ENCODE assay signal across 8 cellular contexts in genomic region chrX:118346258-118347094, GRCh38.
DNase-seq lines count a peak whose midpoint lies in the region; ATAC-seq and FAIRE-seq lines count a peak whose summit lies in the region.

No MANE protein-coding gene starts in this region.

- no peaks in the 10 kb centered on the region for H3K9me3 Mint-ChIP-seq in effector memory CD8-positive, alpha-beta T cell
- no peaks in the 10 kb centered on the region for H3K9me3 Mint-ChIP-seq in stimulated activated effector memory CD8-positive, alpha-beta T cell treated with anti-CD3 and anti-CD28 coated beads, Interleukin-12 subunit alpha, Interleukin-12 subunit beta, amount 100 ng/mL, for 72 hours

- H3K4me1 Mint-ChIP-seq in effector memory CD8-positive, alpha-beta T cell (ENCODE audit: low read depth in 2 of 2) = peaks cover 7 to 36% of the 10 kb centered on the region in 2 donors
- peaks cover 17% of the 10 kb centered on the region for H3K4me1 Mint-ChIP-seq in stimulated activated effector memory CD8-positive, alpha-beta T cell treated with anti-CD3 and anti-CD28 coated beads, Interleukin-12 subunit alpha, Interleukin-12 subunit beta, amount 100 ng/mL, for 72 hours

- H3K36me3 Mint-ChIP-seq in effector memory CD8-positive, alpha-beta T cell (ENCODE audit: insufficient read depth) = peaks cover 15% of the 10 kb centered on the region
- H3K36me3 Mint-ChIP-seq in stimulated activated effector memory CD8-positive, alpha-beta T cell treated with anti-CD3 and anti-CD28 coated beads, Interleukin-12 subunit alpha, Interleukin-12 subunit beta, amount 100 ng/mL, for 72 hours = peaks cover 11% of the 10 kb centered on the region

- no peaks in the 10 kb centered on the region for H3K36me3 ChIP-seq in mucosa of stomach (ENCODE audit: control insufficient read depth, insufficient read depth, low read length)

- H3K4me3 ChIP-seq in mucosa of stomach (ENCODE audit: low read length) = peak overlapping the region; percentile 56

- peak; percentile 38 for DNase-seq in NCI-H2107 (lab: John Stamatoyannopoulos, UW)
- peak; percentile 77 for DNase-seq in activated CD8-positive, alpha-beta memory T cell treated with anti-CD3 and anti-CD28 coated beads for 24 hours
- DNase-seq in effector memory CD8-positive, alpha-beta T cell = peak; percentile 22 to 29 (median 27)
- DNase-seq in stimulated activated effector memory CD8-positive, alpha-beta T cell treated with anti-CD3 and anti-CD28 coated beads, Interleukin-12 subunit alpha, Interleukin-12 subunit beta, amount 100 ng/mL, for 72 hours (ENCODE audit: low spot score in 2 of 2) = peak; percentile 17 to 75
- no peak for DNase-seq in RCC 7860 (ENCODE audit: low spot score)

- H3K27ac Mint-ChIP-seq in effector memory CD8-positive, alpha-beta T cell = peak overlapping the region; percentile 95 to 98
- H3K27ac Mint-ChIP-seq in stimulated activated effector memory CD8-positive, alpha-beta T cell treated with anti-CD3 and anti-CD28 coated beads, Interleukin-12 subunit alpha, Interleukin-12 subunit beta, amount 100 ng/mL, for 72 hours = peak overlapping the region; percentile 99

- H3K27me3 Mint-ChIP-seq in effector memory CD8-positive, alpha-beta T cell = no peaks in the 10 kb centered on the region

- no peak for FAIRE-seq in RCC 7860 (lab: Jason Lieb, UNC)

- H3K9ac ChIP-seq in mucosa of stomach (ENCODE audit: low read length) = peak overlapping the region; percentile 89

- no peaks in the 10 kb centered on the region for H3K4me1 ChIP-seq in mucosa of stomach (ENCODE audit: control insufficient read depth, insufficient read depth, low read length)

- H3K27me3 ChIP-seq in mucosa of stomach (ENCODE audit: control insufficient read depth, insufficient read depth, low read length) = no peaks in the 10 kb centered on the region

- peak; percentile 10 for ATAC-seq in GM18499 (IDR thresholded peaks at IDR 0.05; ENCODE audit: insufficient read depth, unreplicated experiment)
- peak; percentile 29 for ATAC-seq in HG02759 (IDR thresholded peaks at IDR 0.05; ENCODE audit: unreplicated experiment)
- peak; percentile 44 for ATAC-seq in effector memory CD8-positive, alpha-beta T cell (replicated peaks)
- peak; percentile 62 for ATAC-seq in stimulated activated effector memory CD8-positive, alpha-beta T cell treated with anti-CD3 and anti-CD28 coated beads, Interleukin-12 subunit alpha, Interleukin-12 subunit beta, amount 100 ng/mL, for 72 hours

- no peaks in the 10 kb centered on the region for H3K9me3 ChIP-seq in mucosa of stomach (ENCODE audit: control insufficient read depth, low read length)

- H3K4me3 Mint-ChIP-seq in effector memory CD8-positive, alpha-beta T cell = peak overlapping the region; percentile 95 to 98
- H3K4me3 Mint-ChIP-seq in stimulated activated effector memory CD8-positive, alpha-beta T cell treated with anti-CD3 and anti-CD28 coated beads, Interleukin-12 subunit alpha, Interleukin-12 subunit beta, amount 100 ng/mL, for 72 hours = peak overlapping the region; percentile 100

Comparison
In these comparisons a context has a peak if more than half of its experiments do, and no peak if none do; other contexts are left out.
1. ATAC-seq: peak in every context shown above with its lines; median percentile 62 in stimulated activated effector memory CD8-positive, alpha-beta T cell treated with anti-CD3 and anti-CD28 coated beads, Interleukin-12 subunit alpha, Interleukin-12 subunit beta, amount 100 ng/mL, for 72 hours; 44 in effector memory CD8-positive, alpha-beta T cell; 29 in HG02759; 10 in GM18499.